In genomic region chr17:179066-179432, GRCh38 we compare ENCODE assay signal across 1 cellular context.
TF ChIP-seq lines count a peak whose summit lies in the region.

No MANE protein-coding gene starts in this region.

TF ChIP-seq in WTC11, 78 proteins besides CTCF, POLR2A, EP300 and RAD21 (continued from another document):
- TF ChIP-seq FOXP1 (CRISPR knock-in tag; IDR thresholded peaks at IDR 0.05; ENCODE audit: borderline replicate concordance), result no peak
- TF ChIP-seq TCF7 (CRISPR knock-in tag; IDR thresholded peaks at IDR 0.05; ENCODE audit: low read depth), result no peak
- no peak for TF ChIP-seq TEAD4 (CRISPR knock-in tag; IDR thresholded peaks at IDR 0.05)
- TF ChIP-seq HMGA2 (CRISPR knock-in tag; IDR thresholded peaks at IDR 0.05), result no peak
- no peak for TF ChIP-seq ZNF263 (CRISPR knock-in tag; IDR thresholded peaks at IDR 0.05; ENCODE audit: low read depth)
- TF ChIP-seq, protein P1, sequence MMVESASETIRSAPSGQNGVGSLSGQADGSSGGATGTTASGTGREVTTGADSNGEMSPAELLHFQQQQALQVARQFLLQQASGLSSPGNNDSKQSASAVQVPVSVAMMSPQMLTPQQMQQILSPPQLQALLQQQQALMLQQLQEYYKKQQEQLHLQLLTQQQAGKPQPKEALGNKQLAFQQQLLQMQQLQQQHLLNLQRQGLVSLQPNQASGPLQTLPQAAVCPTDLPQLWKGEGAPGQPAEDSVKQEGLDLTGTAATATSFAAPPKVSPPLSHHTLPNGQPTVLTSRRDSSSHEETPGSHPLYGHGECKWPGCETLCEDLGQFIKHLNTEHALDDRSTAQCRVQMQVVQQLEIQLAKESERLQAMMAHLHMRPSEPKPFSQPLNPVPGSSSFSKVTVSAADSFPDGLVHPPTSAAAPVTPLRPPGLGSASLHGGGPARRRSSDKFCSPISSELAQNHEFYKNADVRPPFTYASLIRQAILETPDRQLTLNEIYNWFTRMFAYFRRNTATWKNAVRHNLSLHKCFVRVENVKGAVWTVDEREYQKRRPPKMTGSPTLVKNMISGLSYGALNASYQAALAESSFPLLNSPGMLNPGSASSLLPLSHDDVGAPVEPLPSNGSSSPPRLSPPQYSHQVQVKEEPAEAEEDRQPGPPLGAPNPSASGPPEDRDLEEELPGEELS (CRISPR knock-in tag; IDR thresholded peaks at IDR 0.05), result no peak
- TF ChIP-seq ZNF219 (CRISPR knock-in tag; IDR thresholded peaks at IDR 0.05; ENCODE audit: borderline replicate concordance), result no peak
- no peak for TF ChIP-seq CDX4 (CRISPR knock-in tag; IDR thresholded peaks at IDR 0.05; ENCODE audit: borderline replicate concordance)
TF ChIP-seq in WTC11: peak in this region for 0.
